Comparison of ENCODE assay signal across 8 cellular contexts in the genomic region with DNA sequence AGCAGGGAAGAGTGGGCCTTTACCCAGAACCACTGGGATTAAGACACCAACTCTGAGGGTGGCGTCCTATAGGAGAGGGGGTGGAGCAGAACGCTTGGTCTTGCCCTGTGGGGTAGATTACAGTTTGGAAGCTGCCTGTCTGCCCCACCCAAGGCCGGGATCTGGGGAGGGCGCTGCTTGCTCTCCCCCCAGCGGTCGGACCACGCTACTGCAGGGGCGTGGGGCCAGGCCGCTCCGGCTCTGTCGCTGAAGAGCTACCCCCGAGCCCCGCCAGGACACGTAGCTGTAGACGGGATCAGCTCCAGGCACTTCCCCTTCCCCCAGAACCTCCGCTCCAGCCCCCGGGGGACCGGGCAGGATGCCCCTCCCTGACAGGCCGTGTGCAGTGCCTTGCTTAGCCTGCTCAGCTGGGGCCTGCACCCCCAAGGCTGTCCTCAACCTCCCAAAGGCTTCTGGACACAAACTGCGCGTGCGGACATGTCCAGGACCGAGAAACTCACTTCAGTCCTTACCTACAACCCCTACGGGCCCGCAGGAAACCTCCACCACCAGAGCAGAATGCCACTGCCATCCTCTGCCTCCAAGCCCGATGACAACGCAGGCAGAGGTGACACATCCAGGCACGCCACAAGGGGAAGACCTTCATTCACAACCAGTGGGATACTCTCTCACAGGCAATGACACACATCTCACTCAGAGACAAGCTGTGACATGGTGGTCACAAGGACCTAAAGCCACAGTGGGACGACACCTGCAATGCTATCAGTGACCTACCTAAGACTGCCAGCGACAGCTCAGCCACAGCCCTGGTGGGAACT. TPM values are rescaled to one million over a fixed set of nuclear protein-coding genes. Genes with fewer than 3 reads are reported as not detected.
DNase-seq lines count a peak whose midpoint lies in the region; ATAC-seq, FAIRE-seq and TF ChIP-seq lines count a peak whose summit lies in the region.

No MANE protein-coding gene starts in this region.

- H3K9me3 ChIP-seq in Peyer's patch (no peaks in the 10 kb centered on the region), thyroid gland (no peaks in the 10 kb centered on the region)

- ATAC-seq in activated T-helper 17 cell treated with anti-CD3 and anti-CD28 coated beads, Interleukin-2, amount 50 U/mL, for 72 hours (replicated peaks), result peak; percentile 71
- peak; percentile 20 to 23 for ATAC-seq in naive B cell (ENCODE audit: low read depth in 2 of 2)
- ATAC-seq in HG03045 (IDR thresholded peaks at IDR 0.05; ENCODE audit: unreplicated experiment), result no peak

- H3K27ac ChIP-seq in Peyer's patch (peak overlapping the region; percentile 87 to 99 (median 93)), thyroid gland (peak overlapping the region; percentile 42 to 99 (median 92))

- H3K36me3 ChIP-seq in Peyer's patch, result peaks cover 0 to 7% (median 0%) of the 10 kb centered on the region in 3 donors
- no peaks in the 10 kb centered on the region for H3K36me3 ChIP-seq in thyroid gland

- no peaks in the 10 kb centered on the region for H3K27me3 Mint-ChIP-seq in activated T-helper 17 cell treated with anti-CD3 and anti-CD28 coated beads, Interleukin-2, amount 50 U/mL, for 72 hours
- no peaks in the 10 kb centered on the region for H3K27me3 Mint-ChIP-seq in naive B cell

- FAIRE-seq in G401.6 (lab: Jason Lieb, UNC), result peak; percentile 68

- peak overlapping the region; percentile 92 for H3K27ac Mint-ChIP-seq in activated T-helper 17 cell treated with anti-CD3 and anti-CD28 coated beads, Interleukin-2, amount 50 U/mL, for 72 hours
- peak overlapping the region; percentile 92 to 99 (median 96) for H3K27ac Mint-ChIP-seq in naive B cell

- peak overlapping the region; percentile 94 for H3K4me3 Mint-ChIP-seq in activated T-helper 17 cell treated with anti-CD3 and anti-CD28 coated beads, Interleukin-2, amount 50 U/mL, for 72 hours
- peak overlapping the region; percentile 77 to 96 (median 92) for H3K4me3 Mint-ChIP-seq in naive B cell

- intact Hi-C loops in thyroid gland (cut with DNase I), result loop anchor here (5.0 kb wide), 2 partner anchors 36 to 121 kb away; no protein-coding TSS in a partner anchor

- TF ChIP-seq POLR2A in Peyer's patch (IDR thresholded peaks at IDR 0.05), result no peak
- TF ChIP-seq POLR2A in thyroid gland (IDR thresholded peaks at IDR 0.05), result peak in 1 of 2 donors; percentile 13

- H3K36me3 Mint-ChIP-seq in activated T-helper 17 cell treated with anti-CD3 and anti-CD28 coated beads, Interleukin-2, amount 50 U/mL, for 72 hours (ENCODE audit: low read depth), result peaks cover 53% of the 10 kb centered on the region
- no peaks in the 10 kb centered on the region for H3K36me3 Mint-ChIP-seq in naive B cell

- no peaks in the 10 kb centered on the region for H3K27me3 ChIP-seq in Peyer's patch
- no peaks in the 10 kb centered on the region for H3K27me3 ChIP-seq in thyroid gland

- peak; percentile 77 for DNase-seq in HK-2 (ENCODE audit: unreplicated experiment)
- DNase-seq in Peyer's patch, result peak; percentile 77 to 89 (median 88)
- DNase-seq in fibroblast of gingiva (ENCODE audit: low read depth), result peak; percentile 92
- peak; percentile 71 for DNase-seq in naive B cell
- DNase-seq in thyroid gland, result peak; percentile 61 to 63

- H3K4me1 ChIP-seq in Peyer's patch (peaks cover 25 to 73% (median 59%) of the 10 kb centered on the region in 4 donors), thyroid gland (peaks cover 46 to 73% of the 10 kb centered on the region in 2 donors)

- no peaks in the 10 kb centered on the region for H3K9me3 Mint-ChIP-seq in activated T-helper 17 cell treated with anti-CD3 and anti-CD28 coated beads, Interleukin-2, amount 50 U/mL, for 72 hours
- no peaks in the 10 kb centered on the region for H3K9me3 Mint-ChIP-seq in naive B cell

- peak overlapping the region; percentile 80 to 99 (median 86) for H3K4me3 ChIP-seq in Peyer's patch
- peak overlapping the region in 1 of 3 donors; percentile 87 for H3K4me3 ChIP-seq in thyroid gland (replicated peaks in 1 of 3)

- WGBS in thyroid gland, 2 donors, result 13 to 22% methylated on average over 8 to 18 of the region's 30 CpGs

- peak; percentile 97 to 99 (median 99) for TF ChIP-seq CTCF in Peyer's patch (IDR thresholded peaks at IDR 0.05)
- TF ChIP-seq CTCF in thyroid gland (IDR thresholded peaks at IDR 0.05), result peak; percentile 87 to 99 (median 96)

- H3K4me1 Mint-ChIP-seq in activated T-helper 17 cell treated with anti-CD3 and anti-CD28 coated beads, Interleukin-2, amount 50 U/mL, for 72 hours, result peaks cover 40% of the 10 kb centered on the region
- peaks cover 73 to 81% (median 76%) of the 10 kb centered on the region in 3 donors for H3K4me1 Mint-ChIP-seq in naive B cell

RNA-seq across cellular contexts. Expression of gene AHNAK, which starts 3.6 kb away (rescaled TPM):
- total RNA-seq in Peyer's patch (1,000 to 10,000 TPM in 1 of 4 donors, 100 to 1,000 TPM in 3; 571 to 1,016 (median 697) TPM), thyroid gland (100 to 1,000 TPM; 227 to 400 (median 288) TPM)
- 100 to 1,000 TPM; 155 to 336 TPM for total RNA-seq in activated T-helper 17 cell treated with anti-CD3 and anti-CD28 coated beads, Interleukin-2, amount 50 U/mL, for 72 hours
- 10 to 100 TPM in 5 of 6 donors, 1 to 10 TPM in 1; 2.0 to 45.3 (median 15.9) TPM for polyA plus RNA-seq in naive B cell (ENCODE audit: low read depth in 6 of 6)

RNA-seq across cellular contexts. Expression of gene EEF1G, which starts 30.7 kb away (rescaled TPM):
- total RNA-seq in Peyer's patch (1,000 to 10,000 TPM in 1 of 4 donors, 100 to 1,000 TPM in 3; 781 to 1,253 (median 958) TPM), thyroid gland (1,000 to 10,000 TPM; 1,334 to 1,814 (median 1,607) TPM)
- 1,000 to 10,000 TPM; 1,690 to 1,865 TPM for total RNA-seq in activated T-helper 17 cell treated with anti-CD3 and anti-CD28 coated beads, Interleukin-2, amount 50 U/mL, for 72 hours
- 1,000 to 10,000 TPM; 1,313 to 1,862 (median 1,450) TPM for polyA plus RNA-seq in naive B cell (ENCODE audit: low read depth in 6 of 6)

RNA-seq across cellular contexts. Expression of gene TUT1, which starts 48.4 kb away (rescaled TPM):
- total RNA-seq in Peyer's patch (10 to 100 TPM in 3 of 4 donors, 1 to 10 TPM in 1; 5.0 to 29.4 (median 17.5) TPM), thyroid gland (10 to 100 TPM; 13.7 to 20.0 (median 16.1) TPM)
- 10 to 100 TPM; 23.8 to 25.7 TPM for total RNA-seq in activated T-helper 17 cell treated with anti-CD3 and anti-CD28 coated beads, Interleukin-2, amount 50 U/mL, for 72 hours
- polyA plus RNA-seq in naive B cell (ENCODE audit: low read depth in 6 of 6), result 10 to 100 TPM; 12.7 to 20.8 (median 16.2) TPM

RNA-seq across cellular contexts. Expression of gene MTA2, which starts 58.7 kb away (rescaled TPM):
- 10 to 100 TPM; 47.9 to 74.7 (median 58.9) TPM for total RNA-seq in Peyer's patch
- 100 to 1,000 TPM; 142 to 198 TPM for total RNA-seq in activated T-helper 17 cell treated with anti-CD3 and anti-CD28 coated beads, Interleukin-2, amount 50 U/mL, for 72 hours
- 10 to 100 TPM in 5 of 6 donors, 1 to 10 TPM in 1; 3.4 to 27.5 (median 17.8) TPM for polyA plus RNA-seq in naive B cell (ENCODE audit: low read depth in 6 of 6)
- total RNA-seq in thyroid gland, result 10 to 100 TPM; 65.3 to 76.7 (median 70.7) TPM
